Comparison of ENCODE assay signal across 8 cellular contexts in the genomic region with DNA sequence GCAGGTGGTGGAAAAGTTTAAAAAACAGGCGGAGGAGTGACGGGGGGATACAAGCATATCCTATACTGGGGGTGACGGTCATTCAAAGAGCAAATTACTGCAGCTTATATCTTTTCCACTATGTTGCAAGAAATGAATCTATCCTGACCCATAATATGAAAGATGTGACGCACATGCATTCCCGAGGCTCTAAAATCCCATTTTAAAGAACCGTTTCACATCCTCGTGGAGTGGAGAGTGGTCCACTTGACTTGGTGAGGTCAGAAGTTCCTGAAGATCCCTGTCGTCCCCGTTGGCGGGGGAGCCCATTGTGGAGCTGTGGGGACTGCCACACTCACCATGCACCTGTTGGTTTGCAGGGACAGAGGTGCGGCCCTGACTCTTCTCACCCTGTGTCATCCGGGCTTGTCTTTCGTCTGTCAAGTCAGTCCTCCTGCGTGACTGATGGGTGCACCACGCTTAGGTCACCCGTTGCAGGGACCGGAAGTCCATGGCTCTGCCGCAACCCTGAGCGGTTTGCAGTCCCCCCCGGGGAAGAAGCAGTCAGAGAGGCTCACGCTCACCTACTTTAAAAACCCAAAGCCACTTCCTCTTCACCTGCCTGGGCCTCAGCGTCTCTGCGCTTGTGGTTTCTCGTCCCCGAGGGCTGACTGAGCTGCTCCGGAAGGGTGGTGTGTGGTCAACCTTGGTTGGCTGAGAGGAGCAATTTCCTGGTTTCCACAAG. TPM values are rescaled to one million over a fixed set of nuclear protein-coding genes. Genes with fewer than 3 reads are reported as not detected.
DNase-seq lines count a peak whose midpoint lies in the region; ATAC-seq and TF ChIP-seq lines count a peak whose summit lies in the region.

No MANE protein-coding gene starts in this region.

- no peak for TF ChIP-seq POLR2A in ovary (IDR thresholded peaks at IDR 0.05)

- H3K4me3 Mint-ChIP-seq in activated T-cell treated with anti-CD3 and anti-CD28 coated beads, Interleukin-2, amount 50 U/mL, for 24 hours = peak overlapping the region; percentile 86

- H3K4me3 ChIP-seq in ovary = no peak overlapping the region

- H3K4me1 Mint-ChIP-seq in activated T-cell treated with anti-CD3 and anti-CD28 coated beads, Interleukin-2, amount 50 U/mL, for 24 hours (ENCODE audit: low read depth) = peaks cover 85% of the 10 kb centered on the region

- H3K9me3 ChIP-seq in ovary = no peaks in the 10 kb centered on the region

- no peak for TF ChIP-seq EP300 in ovary (IDR thresholded peaks at IDR 0.05)

- no peaks in the 10 kb centered on the region for H3K27me3 ChIP-seq in ovary

- 82 to 89% (median 87%) methylated on average over 26 of the region's 26 CpGs for WGBS in ovary, 3 donors

- H3K27ac Mint-ChIP-seq in activated T-cell treated with anti-CD3 and anti-CD28 coated beads, Interleukin-2, amount 50 U/mL, for 24 hours = peak overlapping the region; percentile 100

- no peaks in the 10 kb centered on the region for H3K27me3 Mint-ChIP-seq in activated T-cell treated with anti-CD3 and anti-CD28 coated beads, Interleukin-2, amount 50 U/mL, for 24 hours

- H3K9me3 Mint-ChIP-seq in activated T-cell treated with anti-CD3 and anti-CD28 coated beads, Interleukin-2, amount 50 U/mL, for 24 hours = no peaks in the 10 kb centered on the region

- intact Hi-C loops in left colon (cut with DNase I, micrococcal nuclease) = loop anchor here in 1 of 2 donors (10.0 kb wide), 1 partner anchor 167 kb away; the partner anchor contains the start of gene GPR107
- intact Hi-C loops in ovary (cut with DNase I) = loop anchor here in 3 of 4 donors (5.0 to 10.0 kb wide), 3 partner anchors 154 to 347 kb away; partner anchors contain the start of gene FNBP1 (in 2 of the 3)

- DNase-seq in GM13976 (ENCODE audit: low spot score) (peak; percentile 79), NOMO-1 treated with DMSO at 0.1 percent for 48 hours (lab: John Stamatoyannopoulos, UW; ENCODE audit: unreplicated experiment) (peak; percentile 97), left colon (peak; percentile 62 to 74), putamen (ENCODE audit: low spot score) (no peak), ovary (no peak)
- DNase-seq in activated T-cell treated with anti-CD3 and anti-CD28 coated beads, Interleukin-2, amount 50 U/mL, for 24 hours = peak; percentile 89
- peak; percentile 94 for DNase-seq in stimulated activated CD8-positive, alpha-beta memory T cell treated with anti-CD3 and anti-CD28 coated beads, Interleukin-4, amount 100 ng/mL, for 48 hours

- peaks cover 77% of the 10 kb centered on the region for H3K36me3 Mint-ChIP-seq in activated T-cell treated with anti-CD3 and anti-CD28 coated beads, Interleukin-2, amount 50 U/mL, for 24 hours (ENCODE audit: low read depth)

- in situ Hi-C loops in GM13976 (cut with MboI; ENCODE audit: low sequenced_read_pairs, unreplicated experiment) = no loop called here

- no peak overlapping the region for H3K27ac ChIP-seq in ovary

- peaks cover 9% of the 10 kb centered on the region for H3K4me1 ChIP-seq in ovary (ENCODE audit: insufficient read depth)

- TF ChIP-seq CTCF in GM13976 (IDR thresholded peaks at IDR 0.05; ENCODE audit: borderline replicate concordance, control extremely low read depth, extremely low read depth, insufficient read depth, missing control alignments) (no peak), ovary (IDR thresholded peaks at IDR 0.05) (no peak)

- ATAC-seq in HG02623 (IDR thresholded peaks at IDR 0.05; ENCODE audit: unreplicated experiment) (peak; percentile 51), left colon (no peak)

- H3K36me3 ChIP-seq in ovary = no peaks in the 10 kb centered on the region

RNA-seq across cellular contexts. Expression of gene USP20, which starts 53.0 kb away (rescaled TPM):
- total RNA-seq in left colon = 10 to 100 TPM; 16.0 to 21.9 TPM
- 10 to 100 TPM; 14.5 to 39.8 (median 32.4) TPM for total RNA-seq in ovary
- polyA plus RNA-seq in ovary = 10 to 100 TPM in 1 of 2 donors, 1 to 10 TPM in 1; 6.8 to 29.7 TPM

RNA-seq across cellular contexts. Expression of gene C9orf78, which starts 53.2 kb away (rescaled TPM):
- total RNA-seq in left colon (10 to 100 TPM; 34.6 to 41.3 TPM), ovary (10 to 100 TPM; 34.1 to 45.7 (median 37.0) TPM)
- polyA plus RNA-seq in ovary = 100 to 1,000 TPM in 1 of 2 donors, 10 to 100 TPM in 1; 55.4 to 130 TPM

Comparison
In these comparisons a context has a peak if more than half of its experiments do, and no peak if none do; other contexts are left out.
1. DNase-seq: peak in GM13976 (single experiment), NOMO-1 treated with DMSO at 0.1 percent for 48 hours (single experiment), activated T-cell treated with anti-CD3 and anti-CD28 coated beads, Interleukin-2, amount 50 U/mL, for 24 hours (single experiment), left colon (2 of 2) and stimulated activated CD8-positive, alpha-beta memory T cell treated with anti-CD3 and anti-CD28 coated beads, Interleukin-4, amount 100 ng/mL, for 48 hours (single experiment); none in putamen (single experiment) and ovary (0 of 5).